8 cellular contexts compared by ENCODE assay signal in the genomic region with DNA sequence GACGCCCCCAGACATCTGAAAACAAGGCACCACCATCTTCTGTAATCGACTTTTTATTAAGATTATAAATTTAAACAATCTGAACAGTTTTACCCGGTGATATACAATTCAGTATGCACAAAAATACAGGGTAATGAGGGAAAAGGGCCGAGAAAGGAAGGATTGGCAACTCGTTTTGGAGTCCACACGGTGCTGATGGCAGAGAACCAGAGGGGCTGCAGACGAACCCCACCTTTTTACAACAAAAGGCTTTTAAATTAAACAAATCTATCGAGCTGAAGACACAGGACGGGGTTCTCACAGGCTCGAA. TPM values are rescaled to one million over a fixed set of nuclear protein-coding genes. Genes with fewer than 3 reads are reported as not detected.
A peak's percentile ranks its signal among the peaks of the same experiment; 100 is the strongest.
DNase-seq lines count a peak whose midpoint lies in the region; ATAC-seq, FAIRE-seq and TF ChIP-seq lines count a peak whose summit lies in the region.

No MANE protein-coding gene starts in this region.

- CTCF ChIA-PET in H1 (lab: Charles Lee; ENCODE audit: partially characterized antibody) = interaction anchor here (1.0 to 27.8 kb wide), 12 partner anchors 8 to 441 kb away, joined by 3 to 831 read pairs (median 5); no protein-coding TSS in a partner anchor

- peak overlapping the region; percentile 71; the same call in 1 of the 2 replicates for H3K18ac ChIP-seq in H1 (ENCODE audit: extremely low read depth, low read length)

- ATAC-seq in GM19452 (IDR thresholded peaks at IDR 0.05; ENCODE audit: unreplicated experiment) = no peak

- no peak for FAIRE-seq in H1 (lab: Jason Lieb, UNC)

- TF ChIP-seq CTCF in CD14-positive monocyte (IDR thresholded peaks at IDR 0.05) (no peak), H1 (IDR thresholded peaks at IDR 0.05; ENCODE audit: control extremely low read depth in 1 of 3, insufficient read depth in 1 of 3, low read depth in 1 of 3, low read length in 3 of 3) (no peak)

- no peak overlapping the region for H3K27ac ChIP-seq in H1 (ENCODE audit: low read depth, low read length)

- H3K36me3 ChIP-seq in NT2/D1 (ENCODE audit: insufficient read depth, insufficient read length, low read length) (peaks cover 6% of the 10 kb centered on the region), H1 (ENCODE audit: control insufficient read depth in 2 of 4, insufficient read depth in 4 of 4, low read length in 3 of 4) (no peaks in the 10 kb centered on the region), neuron (ENCODE audit: insufficient read depth, low read length) (no peaks in the 10 kb centered on the region)

- no peak for DNase-seq in CD14-positive monocyte (ENCODE audit: low spot score)
- no peak for DNase-seq in NT2/D1 (ENCODE audit: low read depth, low spot score)
- no peak for DNase-seq in H1 (ENCODE audit: low read depth in 1 of 2, low spot score in 2 of 2)
- no peak for DNase-seq in NCI-H774 (lab: John Stamatoyannopoulos, UW)
- no peak for DNase-seq in KG1 (lab: John Stamatoyannopoulos, UW)
- DNase-seq in activated CD8-positive, alpha-beta memory T cell treated with anti-CD3 and anti-CD28 coated beads, Interleukin-2, amount 50 U/mL, for 48 hours = no peak

- no peak overlapping the region for H2BK20ac ChIP-seq in H1 (ENCODE audit: low read length)

- H3K9ac ChIP-seq in NT2/D1 (ENCODE audit: insufficient read length, low read depth) = peak overlapping the region; percentile 94
- H3K9ac ChIP-seq in H1 (replicated peaks in 1 of 4; ENCODE audit: extremely low read depth in 1 of 4, low read depth in 3 of 4, low read length in 3 of 4) = no peak overlapping the region

- no peak for TF ChIP-seq POLR2A in H1 (IDR thresholded peaks at IDR 0.05; ENCODE audit: control extremely low read depth in 1 of 2, low read depth in 2 of 2, low read length in 2 of 2)

- intact Hi-C loops in CD14-positive monocyte (cut with micrococcal nuclease) = loop anchor here (2.0 to 10.0 kb wide), 6 partner anchors 33 to 452 kb away; a partner anchor contains a TSS

- no peak overlapping the region for H2BK15ac ChIP-seq in H1 (ENCODE audit: low read length)

- H3K79me1 ChIP-seq in H1 (ENCODE audit: low read depth, low read length) = no peaks in the 10 kb centered on the region

- POLR2A ChIA-PET in H1 (lab: Charles Lee; ENCODE audit: partially characterized antibody) = interaction anchor here (1.4 to 4.5 kb wide), 4 partner anchors 9 to 160 kb away, joined by 4 to 29 read pairs (median 18); no protein-coding TSS in a partner anchor

- H4K20me1 ChIP-seq in H1 (replicated peaks in 1 of 2; ENCODE audit: control insufficient read depth in 1 of 2, insufficient read depth in 2 of 2, low read length in 2 of 2) = peaks cover 5 to 8% of the 10 kb centered on the region in 2 experiments

- H3K4me1 ChIP-seq in NT2/D1 (ENCODE audit: insufficient read depth, insufficient read length) (peaks cover 27% of the 10 kb centered on the region), H1 (replicated peaks in 1 of 4; ENCODE audit: control insufficient read depth in 3 of 4, insufficient read depth in 4 of 4, low read length in 3 of 4) (peaks cover 0 to 24% (median 13%) of the 10 kb centered on the region in 4 experiments; a peak in 6 of 7 replicates), neuron (ENCODE audit: insufficient read depth, low read length) (peaks cover 41% of the 10 kb centered on the region)

- H3K4me3 ChIP-seq in NT2/D1 (ENCODE audit: insufficient read length, low read depth) = peak overlapping the region; percentile 42
- peak overlapping the region; percentile 28 to 71 (median 42); a peak in 7 of 8 replicates for H3K4me3 ChIP-seq in H1 (ENCODE audit: extremely low read depth in 1 of 4, insufficient read depth in 2 of 4, low read depth in 3 of 4, low read length in 4 of 4)
- peak overlapping the region; percentile 94 for H3K4me3 ChIP-seq in neuron (ENCODE audit: low read length)

- TF ChIP-seq RAD21 in H1 (IDR thresholded peaks at IDR 0.05 in 1 of 2, conservative IDR thresholded peaks at IDR 0.05 in 1 of 2; ENCODE audit: low read depth in 2 of 2, low read length in 2 of 2) = no peak

- H3K27me3 Mint-ChIP-seq in CD14-positive monocyte (ENCODE audit: low read depth in 3 of 3) = peaks cover 9 to 24% (median 15%) of the 10 kb centered on the region in 3 donors

- H3K14ac ChIP-seq in H1 (ENCODE audit: insufficient read length) = no peak overlapping the region

- H3K4me1 Mint-ChIP-seq in CD14-positive monocyte = peaks cover 20% of the 10 kb centered on the region

- H3K23me2 ChIP-seq in H1 (ENCODE audit: low read depth, low read length) = peaks cover 25% of the 10 kb centered on the region

- H2AK5ac ChIP-seq in H1 (ENCODE audit: low read depth, low read length) = no peak overlapping the region

- no peak overlapping the region for H3K23ac ChIP-seq in H1 (ENCODE audit: insufficient read length)

- no peak overlapping the region for H4K8ac ChIP-seq in H1 (ENCODE audit: extremely low read depth, insufficient read depth, low read length)

- peak overlapping the region; percentile 90 to 92 for H3K4me3 Mint-ChIP-seq in CD14-positive monocyte

- no peaks in the 10 kb centered on the region for H3K9me3 ChIP-seq in NT2/D1 (ENCODE audit: insufficient read depth, low read length)
- H3K9me3 ChIP-seq in H1 (ENCODE audit: insufficient read depth in 2 of 2, low read depth in 1 of 2, low read length in 1 of 2) = no peaks in the 10 kb centered on the region; a peak in 1 of 4 replicates
- H3K9me3 ChIP-seq in neuron (ENCODE audit: low read length) = no peaks in the 10 kb centered on the region

- no peak overlapping the region for H2AFZ ChIP-seq in H1 (ENCODE audit: low read length)
- peak overlapping the region; percentile 40 for H2AFZ ChIP-seq in neuron (ENCODE audit: low read depth, low read length)

- peak overlapping the region; percentile 92 to 94 for H3K4me2 ChIP-seq in H1 (ENCODE audit: insufficient read depth in 1 of 2, low read depth in 2 of 2, low read length in 2 of 2)

- H2BK5ac ChIP-seq in H1 (ENCODE audit: low read depth, low read length) = peak overlapping the region; percentile 60; the same call in 1 of the 2 replicates

- H4K91ac ChIP-seq in H1 (replicated peaks; ENCODE audit: insufficient read length, low read length) = no peak overlapping the region

- H3K27ac Mint-ChIP-seq in CD14-positive monocyte = peak overlapping the region; percentile 82 to 93 (median 92)

- H3K27me3 ChIP-seq in NT2/D1 (ENCODE audit: insufficient read depth, insufficient read length) (peaks cover 38% of the 10 kb centered on the region), H1 (replicated peaks in 1 of 4; ENCODE audit: control insufficient read depth in 3 of 4, extremely low read depth in 1 of 4, insufficient read depth in 3 of 4, low read length in 3 of 4) (peaks cover 29 to 67% (median 59%) of the 10 kb centered on the region in 4 experiments), neuron (ENCODE audit: insufficient read depth, low read length) (no peaks in the 10 kb centered on the region)

- H3K4ac ChIP-seq in H1 (replicated peaks; ENCODE audit: insufficient read length, low read depth, low read length) = peak overlapping the region; percentile 40

- H2BK120ac ChIP-seq in H1 (replicated peaks; ENCODE audit: low read depth, low read length) = peak overlapping the region; percentile 81

- WGBS in H1 (ENCODE audit: extremely low coverage in 1 of 2, insufficient coverage in 1 of 2, insufficient read length in 1 of 2, insufficient replicate concordance in 2 of 2, low coverage in 1 of 2, low lambda C conversion rate in 2 of 2, missing lambda C conversion rate in 1 of 2), 2 experiments = 2% methylated on average over 10 of the region's 10 CpGs; no CpG with 5 or more reads in 1 of the 2 experiments

- H2BK12ac ChIP-seq in H1 (ENCODE audit: low read depth, low read length) = 0 out of 2 replicates have a peak overlapping the region, but pooled peaks have one; percentile 39

- no peaks in the 10 kb centered on the region for H3K79me2 ChIP-seq in H1 (ENCODE audit: control insufficient read depth in 1 of 2, insufficient read depth in 2 of 2, low read length in 2 of 2)

- no peaks in the 10 kb centered on the region for H3K36me3 Mint-ChIP-seq in CD14-positive monocyte

- H4K5ac ChIP-seq in H1 (ENCODE audit: insufficient read length, low read depth, low read length) = no peak overlapping the region

- no peak overlapping the region for H3K56ac ChIP-seq in H1 (replicated peaks; ENCODE audit: insufficient read length, low read depth, low read length)

- TF ChIP-seq EP300 in H1 (IDR thresholded peaks at IDR 0.05; ENCODE audit: borderline replicate concordance in 1 of 2, low read depth in 2 of 2, low read length in 2 of 2) = no peak

- H3K9me3 Mint-ChIP-seq in CD14-positive monocyte = peaks cover 0 to 1% (median 0%) of the 10 kb centered on the region in 7 donors

TF ChIP-seq in H1, 55 proteins besides CTCF, POLR2A, EP300 and RAD21 (continues in another document):
- no peak for TF ChIP-seq HDAC2 (IDR thresholded peaks at IDR 0.05; ENCODE audit: borderline replicate concordance in 1 of 2, low read depth in 2 of 2, low read length in 2 of 2)
- TF ChIP-seq SAP30 (IDR thresholded peaks at IDR 0.05; ENCODE audit: insufficient read depth, insufficient replicate concordance, low read length) = peak; percentile 64
- no peak for TF ChIP-seq CREB1 (IDR thresholded peaks at IDR 0.05)
- no peak for TF ChIP-seq ZNF274 (IDR thresholded peaks at IDR 0.05; ENCODE audit: borderline replicate concordance, extremely low read depth, low read length)
- TF ChIP-seq BCL11A (IDR thresholded peaks at IDR 0.05; ENCODE audit: low read depth in 2 of 2, low read length in 2 of 2) = no peak
- no peak for TF ChIP-seq PHF8 (conservative IDR thresholded peaks at IDR 0.05; ENCODE audit: low read depth, low read length)
- peak; percentile 27 for TF ChIP-seq ASH2L (IDR thresholded peaks at IDR 0.05; ENCODE audit: low read length)
- no peak for TF ChIP-seq CBX8 (IDR thresholded peaks at IDR 0.05; ENCODE audit: borderline replicate concordance, low read depth, low read length)
- no peak for TF ChIP-seq CTBP2 (IDR thresholded peaks at IDR 0.05; ENCODE audit: borderline replicate concordance, insufficient read depth, insufficient read length, low read length)
- no peak for TF ChIP-seq SP1 (IDR thresholded peaks at IDR 0.05; ENCODE audit: low read depth, low read length)
- TF ChIP-seq NANOG (IDR thresholded peaks at IDR 0.05; ENCODE audit: insufficient read depth, low read depth, low read length, poor library complexity, severe bottlenecking) = no peak
- TF ChIP-seq RFX5 (IDR thresholded peaks at IDR 0.05; ENCODE audit: borderline replicate concordance, low read depth, low read length) = no peak

RNA-seq across cellular contexts. Expression of a gene that starts 2.6 kb away (rescaled TPM):
- polyA plus RNA-seq in CD14-positive monocyte (under 1 TPM; 0.36 to 0.79 TPM), H1 (2011; rRNA removed) (0.65 and 0.96 TPM in 2 replicates)
- total RNA-seq in H1 (2021; fragmentation: NEBNext Ultra II Directional; extraction: Animal tissue kit (Norgen Biotek cat#: 25700)) = 1.0 and 1.2 TPM in 2 replicates
- polyA plus RNA-seq in H1 (2011; cell fraction: cytosol; rRNA removed) = 0.62 TPM
- 1.7 TPM for polyA plus RNA-seq in H1 (2011; cell fraction: nucleus; rRNA removed)
- 0.25 to 0.47 TPM (median 0.34 TPM) in 4 replicates for polyA plus RNA-seq in H1 (2012, experiment 1 of 2)
- polyA plus RNA-seq in H1 (2012, experiment 2 of 2) = 0.16 TPM
- 0.36 TPM for polyA plus RNA-seq in H1 (2013, experiment 1 of 2)
- polyA plus RNA-seq in H1 (2013, experiment 2 of 2) = 0.48 TPM
- 0.22 and 0.27 TPM in 2 replicates for polyA minus RNA-seq in H1 (2011; rRNA and poly(A)+ RNA removed)
- polyA minus RNA-seq in H1 (2011; cell fraction: cytosol; rRNA and poly(A)+ RNA removed) = 0.66 TPM
- 6.8 TPM for polyA minus RNA-seq in H1 (2011; cell fraction: nucleus; rRNA and poly(A)+ RNA removed)

Comparison
In these comparisons a context has a peak if more than half of its experiments do, and no peak if none do; other contexts are left out.
1. H3K4me3 ChIP-seq: peak in every context shown above with its lines; median percentile 94 in neuron; 42 in NT2/D1; 42 in H1.